In genomic region chr2:61340242-61340641, GRCh38 we compare ENCODE assay signal across 19 cellular contexts.
DNase-seq lines count a peak whose midpoint lies in the region; ATAC-seq, FAIRE-seq and TF ChIP-seq lines count a peak whose summit lies in the region.
"Had no signal": no experiment of that assay in that cellular context is flagged by ENCODE, and none has a peak within 500 bp of the region (broad histone marks: within the 10 kb centered on the region; RNA-seq: fewer than 3 reads in every experiment).

No MANE protein-coding gene starts in this region.

- H3K27ac Mint-ChIP-seq in activated T-helper 1 cell treated with anti-CD3 and anti-CD28 coated beads, Interleukin-12 subunit alpha, Interleukin-12 subunit beta, Interleukin-2, Interleukin-4 antibody, amounts not matched to agents 30 ng/mL and 10 ng/mL and 1 ng/mL, durations not matched to agents 14 hours and 24 hours and 36 hours = no peak overlapping the region
- H3K27ac Mint-ChIP-seq: activated T-cell treated with anti-CD3 and anti-CD28 coated beads, Interleukin-2, amount 50 U/mL, for 24 hours had no signal

- CTCF ChIA-PET in HepG2 (lab: Yijun Ruan, JAX; ENCODE audit: low intra/inter-chr PET ratio, low total read pairs) = no interaction called here

- no peaks in the 10 kb centered on the region for H4K20me1 ChIP-seq in HepG2 (ENCODE audit: insufficient read depth, low read length)

- no peak for TF ChIP-seq RAD21 in HepG2 (CRISPR knock-in tag; IDR thresholded peaks at IDR 0.05)

- no peak for ATAC-seq in HepG2
- no peak for ATAC-seq in right lobe of liver
- ATAC-seq in left colon = no peak
- ATAC-seq: GM12878; left cardiac atrium; stimulated activated naive CD8-positive, alpha-beta T cell treated with anti-CD3 and anti-CD28 coated beads, Interleukin-15, Interleukin-2, amounts not matched to agents 100 U/mL and 50 U/mL, for 24 hours; upper lobe of right lung had no signal

- 99% methylated on average over 2 of the region's 2 CpGs for WGBS in HepG2 (ENCODE audit: low lambda C conversion rate)
- WGBS in right lobe of liver (ENCODE audit: insufficient coverage, low coverage, low lambda C conversion rate, missing lambda C conversion rate) = 97% methylated on average over 2 of the region's 2 CpGs

- in situ Hi-C loops in HepG2 (cut with HindIII; ENCODE audit: extremely low pct_ligation_motif_present, low pct_unique_long_range_greater_than_20kb) = no loop called here
- in situ Hi-C loops in astrocyte of the spinal cord (cut with HindIII; ENCODE audit: low sequenced_read_pairs) = no loop called here

- H3K36me3 ChIP-seq in HepG2 (replicated peaks in 1 of 2; ENCODE audit: control insufficient read depth in 1 of 2, insufficient read depth in 2 of 2, low read length in 2 of 2) (peaks cover 25 to 73% of the 10 kb centered on the region in 2 experiments), right lobe of liver (peaks cover 0 to 41% (median 3%) of the 10 kb centered on the region in 4 donors)

- H3K4me3 Mint-ChIP-seq in activated T-helper 1 cell treated with anti-CD3 and anti-CD28 coated beads, Interleukin-12 subunit alpha, Interleukin-12 subunit beta, Interleukin-2, Interleukin-4 antibody, amounts not matched to agents 30 ng/mL and 10 ng/mL and 1 ng/mL, durations not matched to agents 14 hours and 24 hours and 36 hours = no peak overlapping the region
- H3K4me3 Mint-ChIP-seq: activated T-cell treated with anti-CD3 and anti-CD28 coated beads, Interleukin-2, amount 50 U/mL, for 24 hours; CD4-positive, alpha-beta memory T cell had no signal

- H3K9ac ChIP-seq in HepG2 (ENCODE audit: insufficient read depth, low read depth, low read length) = no peak overlapping the region

- H3K9me3 ChIP-seq in HepG2 (ENCODE audit: low read length) = no peaks in the 10 kb centered on the region
- no peaks in the 10 kb centered on the region for H3K9me3 ChIP-seq in right lobe of liver
- H3K9me3 ChIP-seq: colonic mucosa, HAP-1, upper lobe of right lung had no signal

- H2AFZ ChIP-seq in HepG2 (ENCODE audit: low read length) = no peak overlapping the region

- H3K4me3 ChIP-seq in HepG2 (replicated peaks in 1 of 3; ENCODE audit: insufficient read depth in 1 of 3, low read depth in 2 of 3, low read length in 3 of 3) = no peak overlapping the region
- H3K4me3 ChIP-seq in right lobe of liver = no peak overlapping the region
- no peak overlapping the region for H3K4me3 ChIP-seq in astrocyte of the spinal cord (ENCODE audit: low read depth, low read length)
- H3K4me3 ChIP-seq: colonic mucosa, GM12878, HAP-1, SK-N-MC, upper lobe of right lung had no signal

- no peaks in the 10 kb centered on the region for H3K9me3 Mint-ChIP-seq in activated T-helper 1 cell treated with anti-CD3 and anti-CD28 coated beads, Interleukin-12 subunit alpha, Interleukin-12 subunit beta, Interleukin-2, Interleukin-4 antibody, amounts not matched to agents 30 ng/mL and 10 ng/mL and 1 ng/mL, durations not matched to agents 14 hours and 24 hours and 36 hours
- H3K9me3 Mint-ChIP-seq: activated T-cell treated with anti-CD3 and anti-CD28 coated beads, Interleukin-2, amount 50 U/mL, for 24 hours; CD4-positive, alpha-beta memory T cell had no signal

- peaks cover 52% of the 10 kb centered on the region for H3K36me3 Mint-ChIP-seq in activated T-helper 1 cell treated with anti-CD3 and anti-CD28 coated beads, Interleukin-12 subunit alpha, Interleukin-12 subunit beta, Interleukin-2, Interleukin-4 antibody, amounts not matched to agents 30 ng/mL and 10 ng/mL and 1 ng/mL, durations not matched to agents 14 hours and 24 hours and 36 hours (ENCODE audit: low read depth)

- no peaks in the 10 kb centered on the region for H3K27me3 ChIP-seq in HepG2 (ENCODE audit: control insufficient read depth in 1 of 2, insufficient read depth in 2 of 2, low read length in 2 of 2)
- no peaks in the 10 kb centered on the region for H3K27me3 ChIP-seq in right lobe of liver
- H3K27me3 ChIP-seq: colonic mucosa, upper lobe of right lung had no signal

- H3K27ac ChIP-seq in HepG2 (ENCODE audit: extremely low read length, insufficient read depth, low read length) (no peak overlapping the region), right lobe of liver (no peak overlapping the region)
- H3K27ac ChIP-seq: colonic mucosa, upper lobe of right lung had no signal

- TF ChIP-seq CTCF in HepG2 (CRISPR knock-in tag; IDR thresholded peaks at IDR 0.05) (no peak), right lobe of liver (IDR thresholded peaks at IDR 0.05) (no peak), astrocyte of the spinal cord (IDR thresholded peaks at IDR 0.05; ENCODE audit: low read depth, low read length) (no peak)

- FAIRE-seq in HepG2 (lab: Jason Lieb, UNC) = no peak
- FAIRE-seq: GM12878 had no signal

- no peak overlapping the region for H3K4me2 ChIP-seq in HepG2 (ENCODE audit: low read depth, low read length)

- intact Hi-C loops in HepG2 (cut with micrococcal nuclease; ENCODE audit: unreplicated experiment) (no loop called here), right lobe of liver (cut with DNase I) (no loop called here), left colon (cut with DNase I, micrococcal nuclease) (no loop called here)
- intact Hi-C loops in activated T-helper 1 cell treated with anti-CD3 and anti-CD28 coated beads, Interleukin-12 subunit alpha, Interleukin-12 subunit beta, Interleukin-2, Interleukin-4 antibody, amounts not matched to agents 30 ng/mL and 10 ng/mL and 1 ng/mL, durations not matched to agents 14 hours and 24 hours and 36 hours (cut with micrococcal nuclease) = no loop called here

- TF ChIP-seq POLR2A in HepG2 (IDR thresholded peaks at IDR 0.05; ENCODE audit: insufficient read depth in 1 of 2, low read depth in 2 of 2, low read length in 2 of 2) = no peak
- TF ChIP-seq POLR2A in right lobe of liver (IDR thresholded peaks at IDR 0.05) = no peak

- H3K79me2 ChIP-seq in HepG2 (ENCODE audit: insufficient read depth, low read length) = no peaks in the 10 kb centered on the region

- H3K27me3 Mint-ChIP-seq in activated T-helper 1 cell treated with anti-CD3 and anti-CD28 coated beads, Interleukin-12 subunit alpha, Interleukin-12 subunit beta, Interleukin-2, Interleukin-4 antibody, amounts not matched to agents 30 ng/mL and 10 ng/mL and 1 ng/mL, durations not matched to agents 14 hours and 24 hours and 36 hours (ENCODE audit: insufficient read depth) = no peaks in the 10 kb centered on the region
- H3K27me3 Mint-ChIP-seq: activated T-cell treated with anti-CD3 and anti-CD28 coated beads, Interleukin-2, amount 50 U/mL, for 24 hours; CD4-positive, alpha-beta memory T cell had no signal

- H3K4me1 Mint-ChIP-seq in activated T-helper 1 cell treated with anti-CD3 and anti-CD28 coated beads, Interleukin-12 subunit alpha, Interleukin-12 subunit beta, Interleukin-2, Interleukin-4 antibody, amounts not matched to agents 30 ng/mL and 10 ng/mL and 1 ng/mL, durations not matched to agents 14 hours and 24 hours and 36 hours (ENCODE audit: low read depth) = no peaks in the 10 kb centered on the region

- H3K4me1 ChIP-seq in HepG2 (ENCODE audit: insufficient read depth, low read length) (no peaks in the 10 kb centered on the region), right lobe of liver (no peaks in the 10 kb centered on the region)
- H3K4me1 ChIP-seq: colonic mucosa, upper lobe of right lung had no signal

- POLR2A ChIA-PET in HepG2 (lab: Yijun Ruan, JAX) = no interaction called here

- no peak for DNase-seq in HepG2 (ENCODE audit: low spot score)
- no peak for DNase-seq in right lobe of liver
- DNase-seq in astrocyte of the spinal cord (ENCODE audit: low read depth, low spot score) = peak; percentile 57
- DNase-seq in fibroblast of the conjunctiva (ENCODE audit: low read depth) = peak; percentile 24
- DNase-seq in activated T-helper 1 cell treated with anti-CD3 and anti-CD28 coated beads, Interleukin-12 subunit alpha, Interleukin-12 subunit beta, Interleukin-2, Interleukin-4 antibody, amounts not matched to agents 30 ng/mL and 10 ng/mL and 1 ng/mL, durations not matched to agents 14 hours and 24 hours and 36 hours (ENCODE audit: low spot score) = no peak
- DNase-seq in stimulated activated CD4-positive, alpha-beta T cell treated with anti-CD3 and anti-CD28 coated beads, Interleukin-4, amount 100 ng/mL, for 1 hour = no peak
- DNase-seq in epidermal melanocyte (ENCODE audit: insufficient read length, low spot score) = no peak
- DNase-seq in left colon = no peak
- DNase-seq: activated T-cell treated with anti-CD3 and anti-CD28 coated beads, Interleukin-2, amount 50 U/mL, for 24 hours; CD4-positive, alpha-beta memory T cell; colonic mucosa; left cardiac atrium; NCI-H1105 treated with DMSO at 0.1 percent for 48 hours; NCI-H226; stimulated activated naive CD8-positive, alpha-beta T cell treated with anti-CD3 and anti-CD28 coated beads, Interleukin-15, Interleukin-2, amounts not matched to agents 100 U/mL and 50 U/mL, for 24 hours; upper lobe of right lung had no signal

- no TSS peak for BruUV-seq in HepG2 (replicated peaks; lab: Mats Ljungman, UMichigan)

- TF ChIP-seq EP300 in HepG2 (IDR thresholded peaks at IDR 0.05; ENCODE audit: low read depth in 2 of 2, low read length in 2 of 2) = no peak
- TF ChIP-seq EP300 in HepG2 (CRISPR knock-in tag; IDR thresholded peaks at IDR 0.05; ENCODE audit: borderline replicate concordance) = no peak

TF ChIP-seq in HepG2, 621 proteins besides CTCF, POLR2A, EP300 and RAD21 (continues in another document):
- no peak for TF ChIP-seq ZNF24 (IDR thresholded peaks at IDR 0.05)
- TF ChIP-seq ZNF335 (CRISPR knock-in tag; IDR thresholded peaks at IDR 0.05) = no peak
- no peak for TF ChIP-seq TOPORS (CRISPR knock-in tag; IDR thresholded peaks at IDR 0.05)
- TF ChIP-seq MYC (CRISPR knock-in tag; IDR thresholded peaks at IDR 0.05; ENCODE audit: borderline replicate concordance) = no peak
- TF ChIP-seq FOXA3 (CRISPR knock-in tag; IDR thresholded peaks at IDR 0.05) = peak; percentile 34; the same call in 1 of the 2 replicates
- TF ChIP-seq ZNF616 (CRISPR knock-in tag; IDR thresholded peaks at IDR 0.05; ENCODE audit: low read depth) = no peak
- TF ChIP-seq, protein P1, sequence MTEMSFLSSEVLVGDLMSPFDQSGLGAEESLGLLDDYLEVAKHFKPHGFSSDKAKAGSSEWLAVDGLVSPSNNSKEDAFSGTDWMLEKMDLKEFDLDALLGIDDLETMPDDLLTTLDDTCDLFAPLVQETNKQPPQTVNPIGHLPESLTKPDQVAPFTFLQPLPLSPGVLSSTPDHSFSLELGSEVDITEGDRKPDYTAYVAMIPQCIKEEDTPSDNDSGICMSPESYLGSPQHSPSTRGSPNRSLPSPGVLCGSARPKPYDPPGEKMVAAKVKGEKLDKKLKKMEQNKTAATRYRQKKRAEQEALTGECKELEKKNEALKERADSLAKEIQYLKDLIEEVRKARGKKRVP (CRISPR knock-in tag; IDR thresholded peaks at IDR 0.05) = peak in 1 of 2 experiments; percentile 86; a peak in 2 of 4 replicates

Comparison
In these comparisons a context has a peak if more than half of its experiments do, and no peak if none do; other contexts are left out.
1. DNase-seq: peak in astrocyte of the spinal cord (single experiment) and fibroblast of the conjunctiva (single experiment); none in HepG2 (single experiment), right lobe of liver (0 of 3), activated T-helper 1 cell treated with anti-CD3 and anti-CD28 coated beads, Interleukin-12 subunit alpha, Interleukin-12 subunit beta, Interleukin-2, Interleukin-4 antibody, amounts not matched to agents 30 ng/mL and 10 ng/mL and 1 ng/mL, durations not matched to agents 14 hours and 24 hours and 36 hours (single experiment), stimulated activated CD4-positive, alpha-beta T cell treated with anti-CD3 and anti-CD28 coated beads, Interleukin-4, amount 100 ng/mL, for 1 hour (single experiment), epidermal melanocyte (single experiment) and left colon (0 of 2).